In genomic region chr6:147204843-147205311, GRCh38 we compare ENCODE assay signal across 2 cellular contexts.
TF ChIP-seq lines count a peak whose summit lies in the region.

No MANE protein-coding gene starts in this region.

TF ChIP-seq in H1, 55 proteins besides CTCF, POLR2A, EP300 and RAD21 (continued from another document):
- TF ChIP-seq ATF2 (IDR thresholded peaks at IDR 0.05; ENCODE audit: low read length) (no peak), TBP (IDR thresholded peaks at IDR 0.05; ENCODE audit: low read depth, low read length) (no peak), HDAC2 (IDR thresholded peaks at IDR 0.05; ENCODE audit: borderline replicate concordance in 1 of 2, low read depth in 2 of 2, low read length in 2 of 2) (no peak)

TF ChIP-seq in neural cell, 6 proteins besides CTCF, POLR2A, EP300 and RAD21 (continued from another document):
- TF ChIP-seq REST (IDR thresholded peaks at IDR 0.05; ENCODE audit: borderline replicate concordance) (no peak), MXI1 (conservative IDR thresholded peaks at IDR 0.05; ENCODE audit: poor library complexity, severe bottlenecking) (no peak)
